Comparison of ENCODE assay signal across 10 cellular contexts in genomic region chr17:44353656-44354331, GRCh38. TPM values are rescaled to one million over a fixed set of nuclear protein-coding genes. Genes with fewer than 3 reads are reported as not detected.
DNase-seq lines count a peak whose midpoint lies in the region; ATAC-seq, FAIRE-seq and TF ChIP-seq lines count a peak whose summit lies in the region.
"Had no signal": no experiment of that assay in that cellular context is flagged by ENCODE, and none has a peak within 500 bp of the region (broad histone marks: within the 10 kb centered on the region; RNA-seq: fewer than 3 reads in every experiment).

No MANE protein-coding gene starts in this region.

- H2AK5ac ChIP-seq in H1 (ENCODE audit: low read depth, low read length): no peak overlapping the region

- H2BK20ac ChIP-seq in H1 (ENCODE audit: low read length): no peak overlapping the region

- no peak for TF ChIP-seq POLR2A in H1 (IDR thresholded peaks at IDR 0.05; ENCODE audit: control extremely low read depth in 1 of 2, low read depth in 2 of 2, low read length in 2 of 2)

- FAIRE-seq in H1 (lab: Jason Lieb, UNC): no peak
- FAIRE-seq: endometrium had no signal

- peaks cover 7% of the 10 kb centered on the region for H3K36me3 Mint-ChIP-seq in neural progenitor cell

- peaks cover 33% of the 10 kb centered on the region for H3F3A ChIP-seq in neural progenitor cell (ENCODE audit: low read depth)

- H2AFZ ChIP-seq in H1 (ENCODE audit: low read length) (no peak overlapping the region), neural progenitor cell (replicated peaks) (no peak overlapping the region)

- H3K4me1 ChIP-seq in NT2/D1 (ENCODE audit: insufficient read depth, insufficient read length): peaks cover 7% of the 10 kb centered on the region
- peaks cover 0 to 8% (median 4%) of the 10 kb centered on the region in 4 experiments; a peak in 4 of 7 replicates for H3K4me1 ChIP-seq in H1 (replicated peaks in 1 of 4; ENCODE audit: control insufficient read depth in 3 of 4, insufficient read depth in 4 of 4, low read length in 3 of 4)
- H3K4me1 ChIP-seq in neural progenitor cell: no peaks in the 10 kb centered on the region

- H2BK5ac ChIP-seq in H1 (ENCODE audit: low read depth, low read length): no peak overlapping the region

- H3K9ac ChIP-seq in NT2/D1 (ENCODE audit: insufficient read length, low read depth) (peak overlapping the region; percentile 76), H1 (replicated peaks in 1 of 4; ENCODE audit: extremely low read depth in 1 of 4, low read depth in 3 of 4, low read length in 3 of 4) (peak overlapping the region in 3 of 4 experiments; percentile 20 to 43 (median 39); a peak in 2 of 7 replicates), neural progenitor cell (no peak overlapping the region)

- WGBS in H1 (ENCODE audit: extremely low coverage in 1 of 2, insufficient coverage in 1 of 2, insufficient read length in 1 of 2, insufficient replicate concordance in 2 of 2, low coverage in 1 of 2, low lambda C conversion rate in 2 of 2, missing lambda C conversion rate in 1 of 2), 2 experiments: 3% methylated on average over 34 of the region's 101 CpGs; no CpG with 5 or more reads in 1 of the 2 experiments

- peaks cover 4% of the 10 kb centered on the region for H3K4me1 Mint-ChIP-seq in neural progenitor cell

- H3K79me1 ChIP-seq in H1 (ENCODE audit: low read depth, low read length): peaks cover 5% of the 10 kb centered on the region

- H3K36me3 ChIP-seq in NT2/D1 (ENCODE audit: insufficient read depth, insufficient read length, low read length): peaks cover 70% of the 10 kb centered on the region
- peaks cover under 1 to 3% (median 1%) of the 10 kb centered on the region in 4 experiments; a peak in 3 of 8 replicates for H3K36me3 ChIP-seq in H1 (ENCODE audit: control insufficient read depth in 2 of 4, insufficient read depth in 4 of 4, low read length in 3 of 4)
- H3K36me3 ChIP-seq in neural progenitor cell: no peaks in the 10 kb centered on the region

- no peaks in the 10 kb centered on the region for H3K27me3 ChIP-seq in NT2/D1 (ENCODE audit: insufficient read depth, insufficient read length)
- no peaks in the 10 kb centered on the region; a peak in 2 of 7 replicates for H3K27me3 ChIP-seq in H1 (replicated peaks in 1 of 4; ENCODE audit: control insufficient read depth in 3 of 4, extremely low read depth in 1 of 4, insufficient read depth in 3 of 4, low read length in 3 of 4)
- H3K27me3 ChIP-seq in neural progenitor cell: peaks cover 12% of the 10 kb centered on the region

- H3K23ac ChIP-seq in H1 (ENCODE audit: insufficient read length): no peak overlapping the region

- no peaks in the 10 kb centered on the region for H3K9me3 ChIP-seq in NT2/D1 (ENCODE audit: insufficient read depth, low read length)
- H3K9me3 ChIP-seq in H1 (ENCODE audit: insufficient read depth in 2 of 2, low read depth in 1 of 2, low read length in 1 of 2): no peaks in the 10 kb centered on the region
- no peaks in the 10 kb centered on the region for H3K9me3 ChIP-seq in neural progenitor cell (ENCODE audit: low read depth)

- peaks cover 12% of the 10 kb centered on the region for H3K27me3 Mint-ChIP-seq in neural progenitor cell (ENCODE audit: insufficient read depth, low read depth)

- no peak overlapping the region for H2BK15ac ChIP-seq in H1 (ENCODE audit: low read length)

- H3K56ac ChIP-seq in H1 (replicated peaks; ENCODE audit: insufficient read length, low read depth, low read length): no peak overlapping the region

- no peaks in the 10 kb centered on the region for H3K9me3 Mint-ChIP-seq in neural progenitor cell

- no peak overlapping the region for H3K4ac ChIP-seq in H1 (replicated peaks; ENCODE audit: insufficient read length, low read depth, low read length)

- no peaks in the 10 kb centered on the region for H3K79me2 ChIP-seq in H1 (ENCODE audit: control insufficient read depth in 1 of 2, insufficient read depth in 2 of 2, low read length in 2 of 2)
- peaks cover 11% of the 10 kb centered on the region for H3K79me2 ChIP-seq in neural progenitor cell (ENCODE audit: low read depth)

- H3K18ac ChIP-seq in H1 (ENCODE audit: extremely low read depth, low read length): peak overlapping the region; percentile 78

- no peak overlapping the region for H3K4me3 Mint-ChIP-seq in neural progenitor cell

- no peak for ATAC-seq in GM18502 (IDR thresholded peaks at IDR 0.05; ENCODE audit: poor library complexity, unreplicated experiment)

- H3K4me3 ChIP-seq in NT2/D1 (ENCODE audit: insufficient read length, low read depth): peak overlapping the region; percentile 39
- H3K4me3 ChIP-seq in H1 (ENCODE audit: extremely low read depth in 1 of 4, insufficient read depth in 2 of 4, low read depth in 3 of 4, low read length in 4 of 4): peak overlapping the region; percentile 42 to 68 (median 50)
- H3K4me3 ChIP-seq in neural progenitor cell: peak overlapping the region; percentile 41

- H4K91ac ChIP-seq in H1 (replicated peaks; ENCODE audit: insufficient read length, low read length): no peak overlapping the region

- no peak overlapping the region; the same call in 1 of the 2 replicates for H4K8ac ChIP-seq in H1 (ENCODE audit: extremely low read depth, insufficient read depth, low read length)

- TF ChIP-seq EP300 in H1 (IDR thresholded peaks at IDR 0.05; ENCODE audit: borderline replicate concordance in 1 of 2, low read depth in 2 of 2, low read length in 2 of 2): peak in 1 of 2 experiments; percentile 98; a peak in 1 of 3 replicates

- TF ChIP-seq CTCF in H1 (IDR thresholded peaks at IDR 0.05; ENCODE audit: control extremely low read depth in 1 of 3, insufficient read depth in 1 of 3, low read depth in 1 of 3, low read length in 3 of 3) (no peak), neural progenitor cell (IDR thresholded peaks at IDR 0.05) (no peak)

- no peak for TF ChIP-seq RAD21 in H1 (IDR thresholded peaks at IDR 0.05 in 1 of 2, conservative IDR thresholded peaks at IDR 0.05 in 1 of 2; ENCODE audit: low read depth in 2 of 2, low read length in 2 of 2)

- H4K20me1 ChIP-seq in H1 (replicated peaks in 1 of 2; ENCODE audit: control insufficient read depth in 1 of 2, insufficient read depth in 2 of 2, low read length in 2 of 2) (peaks cover 4 to 24% of the 10 kb centered on the region in 2 experiments), neural progenitor cell (ENCODE audit: low read depth) (peaks cover 69% of the 10 kb centered on the region)

- H3K27ac ChIP-seq in H1 (ENCODE audit: low read depth, low read length): no peak overlapping the region
- H3K27ac ChIP-seq in neural progenitor cell: no peak overlapping the region

- H2BK12ac ChIP-seq in H1 (ENCODE audit: low read depth, low read length): no peak overlapping the region

- DNase-seq in COLO668 (lab: John Stamatoyannopoulos, UW; ENCODE audit: unreplicated experiment) (peak; percentile 37), NT2/D1 (ENCODE audit: low read depth, low spot score) (no peak), H1 (ENCODE audit: low read depth in 1 of 2, low spot score in 2 of 2) (peak in 1 of 2 experiments; percentile 77), neural progenitor cell (ENCODE audit: low spot score) (peak; percentile 81), mesenteric fat pad (ENCODE audit: low spot score) (no peak), NCI-H446 (lab: John Stamatoyannopoulos, UW) (no peak), COLO829 (ENCODE audit: low spot score) (no peak)
- DNase-seq: SHP77 had no signal

- no peak overlapping the region for H2BK120ac ChIP-seq in H1 (replicated peaks; ENCODE audit: low read depth, low read length)

- no peak overlapping the region for H3K27ac Mint-ChIP-seq in neural progenitor cell

- peaks cover 8% of the 10 kb centered on the region; the same call in 1 of the 2 replicates for H3K23me2 ChIP-seq in H1 (ENCODE audit: low read depth, low read length)

- POLR2A ChIA-PET in H1 (lab: Charles Lee; ENCODE audit: partially characterized antibody): interaction anchor here (0.8 to 3.2 kb wide), 22 partner anchors 9 to 436 kb away, joined by 3 to 18 read pairs (median 4); partner anchors contain the start of genes FAM171A2, GRN, TMUB2 and UBTF

- H4K5ac ChIP-seq in H1 (ENCODE audit: insufficient read length, low read depth, low read length): peak overlapping the region; percentile 77

- no peak overlapping the region for H3K14ac ChIP-seq in H1 (ENCODE audit: insufficient read length)

- peak overlapping the region; percentile 71 to 93 for H3K4me2 ChIP-seq in H1 (ENCODE audit: insufficient read depth in 1 of 2, low read depth in 2 of 2, low read length in 2 of 2)
- H3K4me2 ChIP-seq in neural progenitor cell: peak overlapping the region; percentile 73

- CTCF ChIA-PET in H1 (lab: Charles Lee; ENCODE audit: partially characterized antibody): interaction anchor here (0.7 to 10.1 kb wide), 21 partner anchors 8 to 292 kb away, joined by 3 to 177 read pairs (median 6); partner anchors contain the start of genes ASB16, FAM171A2, GRN and TMUB2

RNA-seq across cellular contexts. Expression of gene GRN, which starts 8.7 kb away (rescaled TPM):
- total RNA-seq in H1 (2021; fragmentation: NEBNext Ultra II Directional; extraction: Animal tissue kit (Norgen Biotek cat#: 25700)): 108 and 117 TPM in 2 replicates
- polyA plus RNA-seq in H1 (2011; rRNA removed): 387 and 526 TPM in 2 replicates
- 143 TPM for polyA plus RNA-seq in H1 (2011; cell fraction: cytosol; rRNA removed)
- 360 TPM for polyA plus RNA-seq in H1 (2011; cell fraction: nucleus; rRNA removed)
- 137 to 183 TPM (median 169 TPM) in 4 replicates for polyA plus RNA-seq in H1 (2012, experiment 1 of 2)
- polyA plus RNA-seq in H1 (2012, experiment 2 of 2): 165 TPM
- 258 TPM for polyA plus RNA-seq in H1 (2013, experiment 1 of 2)
- 236 TPM for polyA plus RNA-seq in H1 (2013, experiment 2 of 2)
- polyA minus RNA-seq in H1 (2011; rRNA and poly(A)+ RNA removed): 66.1 and 115 TPM in 2 replicates
- polyA minus RNA-seq in H1 (2011; cell fraction: cytosol; rRNA and poly(A)+ RNA removed): 135 TPM
- polyA minus RNA-seq in H1 (2011; cell fraction: nucleus; rRNA and poly(A)+ RNA removed): 88.4 TPM
- total RNA-seq in neural progenitor cell (ENCODE audit: low replicate concordance) (28.2 and 98.6 TPM in 2 replicates), mesenteric fat pad (278 TPM)

RNA-seq across cellular contexts. Expression of gene FAM171A2, which starts 9.9 kb away (rescaled TPM):
- total RNA-seq in H1 (2021; fragmentation: NEBNext Ultra II Directional; extraction: Animal tissue kit (Norgen Biotek cat#: 25700)): 23.9 and 24.1 TPM in 2 replicates
- 21.9 and 31.8 TPM in 2 replicates for polyA plus RNA-seq in H1 (2011; rRNA removed)
- 21.7 TPM for polyA plus RNA-seq in H1 (2011; cell fraction: cytosol; rRNA removed)
- 37.0 TPM for polyA plus RNA-seq in H1 (2011; cell fraction: nucleus; rRNA removed)
- 10.4 to 25.0 TPM (median 21.9 TPM) in 4 replicates for polyA plus RNA-seq in H1 (2012, experiment 1 of 2)
- 11.7 TPM for polyA plus RNA-seq in H1 (2012, experiment 2 of 2)
- 15.4 TPM for polyA plus RNA-seq in H1 (2013, experiment 1 of 2)
- 15.9 TPM for polyA plus RNA-seq in H1 (2013, experiment 2 of 2)
- 14.7 and 17.9 TPM in 2 replicates for polyA minus RNA-seq in H1 (2011; rRNA and poly(A)+ RNA removed)
- polyA minus RNA-seq in H1 (2011; cell fraction: cytosol; rRNA and poly(A)+ RNA removed): 22.5 TPM
- polyA minus RNA-seq in H1 (2011; cell fraction: nucleus; rRNA and poly(A)+ RNA removed): 24.7 TPM
- total RNA-seq in neural progenitor cell (ENCODE audit: low replicate concordance): 18.1 and 68.1 TPM in 2 replicates
- 3.0 TPM for total RNA-seq in mesenteric fat pad

RNA-seq across cellular contexts. Expression of gene SLC25A39, which starts 29.2 kb away (rescaled TPM):
- total RNA-seq in H1 (2021; fragmentation: NEBNext Ultra II Directional; extraction: Animal tissue kit (Norgen Biotek cat#: 25700)): 189 and 200 TPM in 2 replicates
- 291 and 408 TPM in 2 replicates for polyA plus RNA-seq in H1 (2011; rRNA removed)
- polyA plus RNA-seq in H1 (2011; cell fraction: cytosol; rRNA removed): 282 TPM
- 575 TPM for polyA plus RNA-seq in H1 (2011; cell fraction: nucleus; rRNA removed)
- 156 to 250 TPM (median 229 TPM) in 4 replicates for polyA plus RNA-seq in H1 (2012, experiment 1 of 2)
- 230 TPM for polyA plus RNA-seq in H1 (2012, experiment 2 of 2)
- polyA plus RNA-seq in H1 (2013, experiment 1 of 2): 181 TPM
- polyA plus RNA-seq in H1 (2013, experiment 2 of 2): 173 TPM
- polyA minus RNA-seq in H1 (2011; rRNA and poly(A)+ RNA removed): 74.8 and 88.3 TPM in 2 replicates
- 85.4 TPM for polyA minus RNA-seq in H1 (2011; cell fraction: cytosol; rRNA and poly(A)+ RNA removed)
- polyA minus RNA-seq in H1 (2011; cell fraction: nucleus; rRNA and poly(A)+ RNA removed): 119 TPM
- 61.2 and 146 TPM in 2 replicates for total RNA-seq in neural progenitor cell (ENCODE audit: low replicate concordance)
- total RNA-seq in mesenteric fat pad: 60.0 TPM

RNA-seq across cellular contexts. Expression of gene ITGA2B, which starts 35.7 kb away (rescaled TPM):
- 11.3 and 12.3 TPM in 2 replicates for total RNA-seq in H1 (2021; fragmentation: NEBNext Ultra II Directional; extraction: Animal tissue kit (Norgen Biotek cat#: 25700))
- 6.9 and 12.4 TPM in 2 replicates for polyA plus RNA-seq in H1 (2011; rRNA removed)
- polyA plus RNA-seq in H1 (2011; cell fraction: cytosol; rRNA removed): 11.4 TPM
- polyA plus RNA-seq in H1 (2011; cell fraction: nucleus; rRNA removed): 59.9 TPM
- polyA plus RNA-seq in H1 (2012, experiment 1 of 2): 9.1 to 21.1 TPM (median 16.5 TPM) in 4 replicates
- polyA plus RNA-seq in H1 (2012, experiment 2 of 2): 7.0 TPM
- polyA plus RNA-seq in H1 (2013, experiment 1 of 2): 8.8 TPM
- polyA plus RNA-seq in H1 (2013, experiment 2 of 2): 6.7 TPM
- 5.8 and 5.9 TPM in 2 replicates for polyA minus RNA-seq in H1 (2011; rRNA and poly(A)+ RNA removed)
- 6.3 TPM for polyA minus RNA-seq in H1 (2011; cell fraction: cytosol; rRNA and poly(A)+ RNA removed)
- 16.0 TPM for polyA minus RNA-seq in H1 (2011; cell fraction: nucleus; rRNA and poly(A)+ RNA removed)
- total RNA-seq in neural progenitor cell (ENCODE audit: low replicate concordance): 4.7 and 8.0 TPM in 2 replicates
- 1.4 TPM for total RNA-seq in mesenteric fat pad

RNA-seq across cellular contexts. Expression of gene RUNDC3A, which starts 45.4 kb away (rescaled TPM):
- 6.1 and 6.4 TPM in 2 replicates for total RNA-seq in H1 (2021; fragmentation: NEBNext Ultra II Directional; extraction: Animal tissue kit (Norgen Biotek cat#: 25700))
- 13.8 and 15.6 TPM in 2 replicates for polyA plus RNA-seq in H1 (2011; rRNA removed)
- polyA plus RNA-seq in H1 (2011; cell fraction: cytosol; rRNA removed): 11.9 TPM
- polyA plus RNA-seq in H1 (2011; cell fraction: nucleus; rRNA removed): 23.7 TPM
- polyA plus RNA-seq in H1 (2012, experiment 1 of 2): 4.5 to 8.2 TPM (median 6.2 TPM) in 4 replicates
- 5.1 TPM for polyA plus RNA-seq in H1 (2012, experiment 2 of 2)
- 4.7 TPM for polyA plus RNA-seq in H1 (2013, experiment 1 of 2)
- 4.5 TPM for polyA plus RNA-seq in H1 (2013, experiment 2 of 2)
- 3.8 and 4.3 TPM in 2 replicates for polyA minus RNA-seq in H1 (2011; rRNA and poly(A)+ RNA removed)
- polyA minus RNA-seq in H1 (2011; cell fraction: cytosol; rRNA and poly(A)+ RNA removed): 6.8 TPM
- polyA minus RNA-seq in H1 (2011; cell fraction: nucleus; rRNA and poly(A)+ RNA removed): 3.4 TPM
- 0.09 and 0.58 TPM in 2 replicates for total RNA-seq in neural progenitor cell (ENCODE audit: low replicate concordance)
- 0.13 TPM for total RNA-seq in mesenteric fat pad

Comparison
In these comparisons a context has a peak if more than half of its experiments do, and no peak if none do; other contexts are left out.
1. DNase-seq: peak in COLO668 (single experiment) and neural progenitor cell (single experiment); none in NT2/D1 (single experiment), mesenteric fat pad (single experiment), NCI-H446 (0 of 2) and COLO829 (single experiment).
2. Peak in every context shown above with its lines, with median percentiles within 50 percentile points of each other: H3K4me3 ChIP-seq.